Comparison of ENCODE assay signal across 1 cellular context in genomic region chr1:153544453-153545066, GRCh38.
TF ChIP-seq lines count a peak whose summit lies in the region.

No MANE protein-coding gene starts in this region.

TF ChIP-seq in K562, 482 proteins besides CTCF, POLR2A, EP300 and RAD21 (continued from another document and continues in another):
- TF ChIP-seq, protein P1, sequence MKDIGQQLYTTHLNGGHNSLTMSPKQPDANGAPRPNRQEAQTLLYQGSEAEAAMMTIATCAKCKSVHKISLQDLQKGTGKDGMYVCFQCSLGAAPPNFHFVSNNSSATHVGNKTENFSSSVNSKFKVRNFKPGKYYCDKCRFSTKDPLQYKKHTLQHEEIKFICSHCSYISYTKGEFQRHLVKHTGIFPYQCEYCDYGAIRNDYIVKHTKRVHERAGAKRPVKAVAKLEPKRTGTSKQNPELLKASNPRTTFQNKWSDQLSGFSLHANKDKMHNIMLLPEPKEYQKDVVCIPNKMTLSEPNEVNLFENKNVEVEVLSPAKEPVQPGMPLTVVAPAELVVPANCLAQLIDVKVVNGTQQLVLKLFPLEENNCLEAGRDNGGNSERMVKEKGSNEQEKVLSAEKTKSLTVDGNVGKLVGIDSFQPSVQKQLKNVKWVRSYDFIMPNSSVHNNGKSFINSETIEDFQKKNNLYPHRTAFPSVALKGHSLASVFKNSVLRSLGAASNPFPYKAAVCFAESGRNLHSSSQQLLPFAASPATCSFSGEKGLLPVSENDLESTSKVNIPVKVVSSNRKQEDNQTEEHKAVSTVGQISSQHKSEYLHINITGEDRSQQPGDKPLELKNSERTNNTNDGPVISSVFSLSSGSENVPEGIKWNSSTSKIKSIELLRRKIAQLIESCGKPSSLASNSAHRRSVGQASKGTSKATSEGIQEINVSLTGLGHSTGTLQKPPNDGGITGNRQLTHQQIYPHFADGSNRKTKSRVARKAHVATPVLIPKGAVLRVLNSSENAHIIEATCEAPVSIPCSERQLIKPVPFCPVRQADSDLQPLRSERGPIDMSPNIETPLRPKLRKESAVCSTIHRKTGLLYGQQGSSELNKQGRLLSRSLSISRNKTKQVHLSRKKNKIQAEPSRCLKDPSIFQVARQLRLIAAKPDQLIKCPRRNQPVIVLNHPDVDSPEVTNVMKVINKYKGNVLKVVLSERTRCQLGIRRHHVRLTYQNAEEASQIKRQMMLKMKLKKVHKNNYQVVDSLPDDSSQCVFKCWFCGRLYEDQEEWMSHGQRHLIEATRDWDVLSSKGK (CRISPR knock-in tag; IDR thresholded peaks at IDR 0.05), result no peak
- no peak for TF ChIP-seq TGIF2 (CRISPR knock-in tag; IDR thresholded peaks at IDR 0.05)
- TF ChIP-seq HSF4 (CRISPR knock-in tag; IDR thresholded peaks at IDR 0.05; ENCODE audit: borderline replicate concordance), result no peak
- no peak for TF ChIP-seq EHMT2 (IDR thresholded peaks at IDR 0.05)
- no peak for TF ChIP-seq MCM7 (IDR thresholded peaks at IDR 0.05)
- TF ChIP-seq MXI1 (IDR thresholded peaks at IDR 0.05; ENCODE audit: low read depth, low read length), result no peak
- TF ChIP-seq ZNF133 (CRISPR knock-in tag; IDR thresholded peaks at IDR 0.05), result no peak
- TF ChIP-seq MYBL2 (IDR thresholded peaks at IDR 0.05; ENCODE audit: low read depth), result no peak
- TF ChIP-seq MYBL2 (CRISPR knock-in tag; IDR thresholded peaks at IDR 0.05; ENCODE audit: borderline replicate concordance), result no peak
- no peak for TF ChIP-seq STAT5A (IDR thresholded peaks at IDR 0.05; ENCODE audit: borderline replicate concordance, low read length)
- TF ChIP-seq NR2C2 (CRISPR knock-in tag; IDR thresholded peaks at IDR 0.05), result 0 out of 2 replicates have a peak, but pooled peaks have one; percentile 51
- TF ChIP-seq NR2C2 (tag; IDR thresholded peaks at IDR 0.05), result no peak
- no peak for TF ChIP-seq SAP30 (IDR thresholded peaks at IDR 0.05; ENCODE audit: borderline replicate concordance, insufficient read depth, low read depth, low read length, poor library complexity, severe bottlenecking)
- no peak for TF ChIP-seq STAT5B (CRISPR knock-in tag; IDR thresholded peaks at IDR 0.05)
- no peak for TF ChIP-seq ZNF146 (CRISPR knock-in tag; IDR thresholded peaks at IDR 0.05; ENCODE audit: unreplicated experiment)
- TF ChIP-seq PHF8 (IDR thresholded peaks at IDR 0.05; ENCODE audit: borderline replicate concordance, low read length), result peak; percentile 47; the same call in 1 of the 2 replicates
- TF ChIP-seq HEY1 (CRISPR knock-in tag; IDR thresholded peaks at IDR 0.05; ENCODE audit: borderline replicate concordance), result no peak
- TF ChIP-seq, protein P2, sequence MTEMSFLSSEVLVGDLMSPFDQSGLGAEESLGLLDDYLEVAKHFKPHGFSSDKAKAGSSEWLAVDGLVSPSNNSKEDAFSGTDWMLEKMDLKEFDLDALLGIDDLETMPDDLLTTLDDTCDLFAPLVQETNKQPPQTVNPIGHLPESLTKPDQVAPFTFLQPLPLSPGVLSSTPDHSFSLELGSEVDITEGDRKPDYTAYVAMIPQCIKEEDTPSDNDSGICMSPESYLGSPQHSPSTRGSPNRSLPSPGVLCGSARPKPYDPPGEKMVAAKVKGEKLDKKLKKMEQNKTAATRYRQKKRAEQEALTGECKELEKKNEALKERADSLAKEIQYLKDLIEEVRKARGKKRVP (CRISPR knock-in tag; IDR thresholded peaks at IDR 0.05), result no peak
- TF ChIP-seq THAP7 (CRISPR knock-in tag; IDR thresholded peaks at IDR 0.05), result no peak
- TF ChIP-seq, protein P3, sequence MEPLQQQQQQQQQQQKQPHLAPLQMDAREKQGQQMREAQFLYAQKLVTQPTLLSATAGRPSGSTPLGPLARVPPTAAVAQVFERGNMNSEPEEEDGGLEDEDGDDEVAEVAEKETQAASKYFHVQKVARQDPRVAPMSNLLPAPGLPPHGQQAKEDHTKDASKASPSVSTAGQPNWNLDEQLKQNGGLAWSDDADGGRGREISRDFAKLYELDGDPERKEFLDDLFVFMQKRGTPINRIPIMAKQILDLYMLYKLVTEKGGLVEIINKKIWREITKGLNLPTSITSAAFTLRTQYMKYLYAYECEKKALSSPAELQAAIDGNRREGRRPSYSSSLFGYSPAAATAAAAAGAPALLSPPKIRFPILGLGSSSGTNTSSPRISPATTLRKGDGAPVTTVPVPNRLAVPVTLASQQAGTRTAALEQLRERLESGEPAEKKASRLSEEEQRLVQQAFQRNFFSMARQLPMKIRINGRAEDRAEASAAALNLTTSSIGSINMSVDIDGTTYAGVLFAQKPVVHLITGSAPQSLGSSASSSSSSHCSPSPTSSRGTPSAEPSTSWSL (CRISPR knock-in tag; IDR thresholded peaks at IDR 0.05; ENCODE audit: borderline replicate concordance), result no peak
- TF ChIP-seq POLR2AphosphoS2 (IDR thresholded peaks at IDR 0.05; ENCODE audit: low read length), result no peak
- TF ChIP-seq, protein P4, sequence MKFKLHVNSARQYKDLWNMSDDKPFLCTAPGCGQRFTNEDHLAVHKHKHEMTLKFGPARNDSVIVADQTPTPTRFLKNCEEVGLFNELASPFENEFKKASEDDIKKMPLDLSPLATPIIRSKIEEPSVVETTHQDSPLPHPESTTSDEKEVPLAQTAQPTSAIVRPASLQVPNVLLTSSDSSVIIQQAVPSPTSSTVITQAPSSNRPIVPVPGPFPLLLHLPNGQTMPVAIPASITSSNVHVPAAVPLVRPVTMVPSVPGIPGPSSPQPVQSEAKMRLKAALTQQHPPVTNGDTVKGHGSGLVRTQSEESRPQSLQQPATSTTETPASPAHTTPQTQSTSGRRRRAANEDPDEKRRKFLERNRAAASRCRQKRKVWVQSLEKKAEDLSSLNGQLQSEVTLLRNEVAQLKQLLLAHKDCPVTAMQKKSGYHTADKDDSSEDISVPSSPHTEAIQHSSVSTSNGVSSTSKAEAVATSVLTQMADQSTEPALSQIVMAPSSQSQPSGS (CRISPR knock-in tag; IDR thresholded peaks at IDR 0.05), result no peak
- TF ChIP-seq ZNF644 (tag; IDR thresholded peaks at IDR 0.05; ENCODE audit: low read depth), result no peak
- TF ChIP-seq NR4A1 (CRISPR knock-in tag; IDR thresholded peaks at IDR 0.05), result no peak
- TF ChIP-seq NR4A1 (tag; IDR thresholded peaks at IDR 0.05), result no peak
- TF ChIP-seq TOE1 (IDR thresholded peaks at IDR 0.05; ENCODE audit: borderline replicate concordance), result no peak
- TF ChIP-seq TOE1 (CRISPR knock-in tag; IDR thresholded peaks at IDR 0.05; ENCODE audit: borderline replicate concordance, low read depth), result 0 out of 2 replicates have a peak, but pooled peaks have one; percentile 62
- no peak for TF ChIP-seq POLR3A (IDR thresholded peaks at IDR 0.05; ENCODE audit: borderline replicate concordance, extremely low read depth, insufficient read depth, insufficient read length)
- peak; percentile 15; the same call in 1 of the 2 replicates for TF ChIP-seq FOXK1 (CRISPR knock-in tag; IDR thresholded peaks at IDR 0.05; ENCODE audit: borderline replicate concordance)
- TF ChIP-seq KAT7 (CRISPR knock-in tag; IDR thresholded peaks at IDR 0.05; ENCODE audit: borderline replicate concordance), result no peak
- TF ChIP-seq, protein P5, sequence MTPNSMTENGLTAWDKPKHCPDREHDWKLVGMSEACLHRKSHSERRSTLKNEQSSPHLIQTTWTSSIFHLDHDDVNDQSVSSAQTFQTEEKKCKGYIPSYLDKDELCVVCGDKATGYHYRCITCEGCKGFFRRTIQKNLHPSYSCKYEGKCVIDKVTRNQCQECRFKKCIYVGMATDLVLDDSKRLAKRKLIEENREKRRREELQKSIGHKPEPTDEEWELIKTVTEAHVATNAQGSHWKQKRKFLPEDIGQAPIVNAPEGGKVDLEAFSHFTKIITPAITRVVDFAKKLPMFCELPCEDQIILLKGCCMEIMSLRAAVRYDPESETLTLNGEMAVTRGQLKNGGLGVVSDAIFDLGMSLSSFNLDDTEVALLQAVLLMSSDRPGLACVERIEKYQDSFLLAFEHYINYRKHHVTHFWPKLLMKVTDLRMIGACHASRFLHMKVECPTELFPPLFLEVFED (CRISPR knock-in tag; conservative IDR thresholded peaks at IDR 0.05), result no peak
- TF ChIP-seq DLX4 (CRISPR knock-in tag; IDR thresholded peaks at IDR 0.05), result no peak
- TF ChIP-seq BRCA1 (IDR thresholded peaks at IDR 0.05), result no peak
- peak; percentile 52; the same call in 1 of the 2 replicates for TF ChIP-seq BRCA1 (CRISPR knock-in tag; IDR thresholded peaks at IDR 0.05)
- TF ChIP-seq, protein P6, sequence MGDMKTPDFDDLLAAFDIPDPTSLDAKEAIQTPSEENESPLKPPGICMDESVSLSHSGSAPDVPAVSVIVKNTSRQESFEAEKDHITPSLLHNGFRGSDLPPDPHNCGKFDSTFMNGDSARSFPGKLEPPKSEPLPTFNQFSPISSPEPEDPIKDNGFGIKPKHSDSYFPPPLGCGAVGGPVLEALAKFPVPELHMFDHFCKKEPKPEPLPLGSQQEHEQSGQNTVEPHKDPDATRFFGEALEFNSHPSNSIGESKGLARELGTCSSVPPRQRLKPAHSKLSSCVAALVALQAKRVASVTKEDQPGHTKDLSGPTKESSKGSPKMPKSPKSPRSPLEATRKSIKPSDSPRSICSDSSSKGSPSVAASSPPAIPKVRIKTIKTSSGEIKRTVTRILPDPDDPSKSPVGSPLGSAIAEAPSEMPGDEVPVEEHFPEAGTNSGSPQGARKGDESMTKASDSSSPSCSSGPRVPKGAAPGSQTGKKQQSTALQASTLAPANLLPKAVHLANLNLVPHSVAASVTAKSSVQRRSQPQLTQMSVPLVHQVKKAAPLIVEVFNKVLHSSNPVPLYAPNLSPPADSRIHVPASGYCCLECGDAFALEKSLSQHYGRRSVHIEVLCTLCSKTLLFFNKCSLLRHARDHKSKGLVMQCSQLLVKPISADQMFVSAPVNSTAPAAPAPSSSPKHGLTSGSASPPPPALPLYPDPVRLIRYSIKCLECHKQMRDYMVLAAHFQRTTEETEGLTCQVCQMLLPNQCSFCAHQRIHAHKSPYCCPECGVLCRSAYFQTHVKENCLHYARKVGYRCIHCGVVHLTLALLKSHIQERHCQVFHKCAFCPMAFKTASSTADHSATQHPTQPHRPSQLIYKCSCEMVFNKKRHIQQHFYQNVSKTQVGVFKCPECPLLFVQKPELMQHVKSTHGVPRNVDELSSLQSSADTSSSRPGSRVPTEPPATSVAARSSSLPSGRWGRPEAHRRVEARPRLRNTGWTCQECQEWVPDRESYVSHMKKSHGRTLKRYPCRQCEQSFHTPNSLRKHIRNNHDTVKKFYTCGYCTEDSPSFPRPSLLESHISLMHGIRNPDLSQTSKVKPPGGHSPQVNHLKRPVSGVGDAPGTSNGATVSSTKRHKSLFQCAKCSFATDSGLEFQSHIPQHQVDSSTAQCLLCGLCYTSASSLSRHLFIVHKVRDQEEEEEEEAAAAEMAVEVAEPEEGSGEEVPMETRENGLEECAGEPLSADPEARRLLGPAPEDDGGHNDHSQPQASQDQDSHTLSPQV (IDR thresholded peaks at IDR 0.05), result no peak
- TF ChIP-seq PHF21A (IDR thresholded peaks at IDR 0.05; ENCODE audit: borderline replicate concordance, low read depth), result no peak
- no peak for TF ChIP-seq SP1 (CRISPR knock-in tag; IDR thresholded peaks at IDR 0.05)
- no peak for TF ChIP-seq SMARCE1 (IDR thresholded peaks at IDR 0.05)
- TF ChIP-seq SUPT5H (IDR thresholded peaks at IDR 0.05), result 0 out of 2 replicates have a peak, but pooled peaks have one; percentile 29
- TF ChIP-seq ZNF224 (CRISPR knock-in tag; IDR thresholded peaks at IDR 0.05), result 0 out of 2 replicates have a peak, but pooled peaks have one; percentile 32
- TF ChIP-seq, protein P7, sequence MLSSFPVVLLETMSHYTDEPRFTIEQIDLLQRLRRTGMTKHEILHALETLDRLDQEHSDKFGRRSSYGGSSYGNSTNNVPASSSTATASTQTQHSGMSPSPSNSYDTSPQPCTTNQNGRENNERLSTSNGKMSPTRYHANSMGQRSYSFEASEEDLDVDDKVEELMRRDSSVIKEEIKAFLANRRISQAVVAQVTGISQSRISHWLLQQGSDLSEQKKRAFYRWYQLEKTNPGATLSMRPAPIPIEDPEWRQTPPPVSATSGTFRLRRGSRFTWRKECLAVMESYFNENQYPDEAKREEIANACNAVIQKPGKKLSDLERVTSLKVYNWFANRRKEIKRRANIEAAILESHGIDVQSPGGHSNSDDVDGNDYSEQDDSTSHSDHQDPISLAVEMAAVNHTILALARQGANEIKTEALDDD (IDR thresholded peaks at IDR 0.05), result no peak
- no peak for TF ChIP-seq HMGN3 (IDR thresholded peaks at IDR 0.05; ENCODE audit: borderline replicate concordance, extremely low read depth, insufficient read length, low read depth, low read length)
- no peak for TF ChIP-seq TAF7 (tag; IDR thresholded peaks at IDR 0.05)
- TF ChIP-seq PTRF (tag; IDR thresholded peaks at IDR 0.05), result no peak
- no peak for TF ChIP-seq HNRNPL (IDR thresholded peaks at IDR 0.05; ENCODE audit: low read depth, low read length)
- TF ChIP-seq KDM5B (IDR thresholded peaks at IDR 0.05; ENCODE audit: insufficient replicate concordance, low read depth, low read length), result peak; percentile 24
- no peak for TF ChIP-seq NFIC (IDR thresholded peaks at IDR 0.05)
- TF ChIP-seq ZFX (CRISPR knock-in tag; IDR thresholded peaks at IDR 0.05), result 0 out of 2 replicates have a peak, but pooled peaks have one; percentile 88
- TF ChIP-seq RBM22 (IDR thresholded peaks at IDR 0.05; ENCODE audit: low read depth, low read length, poor library complexity, severe bottlenecking), result no peak
- 0 out of 2 replicates have a peak, but pooled peaks have one; percentile 36 for TF ChIP-seq MAX (CRISPR knock-in tag; IDR thresholded peaks at IDR 0.05)
- TF ChIP-seq, protein P8, sequence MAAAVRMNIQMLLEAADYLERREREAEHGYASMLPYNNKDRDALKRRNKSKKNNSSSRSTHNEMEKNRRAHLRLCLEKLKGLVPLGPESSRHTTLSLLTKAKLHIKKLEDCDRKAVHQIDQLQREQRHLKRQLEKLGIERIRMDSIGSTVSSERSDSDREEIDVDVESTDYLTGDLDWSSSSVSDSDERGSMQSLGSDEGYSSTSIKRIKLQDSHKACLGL (CRISPR knock-in tag; IDR thresholded peaks at IDR 0.05; ENCODE audit: borderline replicate concordance, poor library complexity, severe bottlenecking), result no peak
- no peak for TF ChIP-seq ZNF24 (IDR thresholded peaks at IDR 0.05)
- TF ChIP-seq HIVEP1 (CRISPR knock-in tag; IDR thresholded peaks at IDR 0.05), result no peak
